Comparison of ENCODE assay signal across 1 cellular context in the genomic region with DNA sequence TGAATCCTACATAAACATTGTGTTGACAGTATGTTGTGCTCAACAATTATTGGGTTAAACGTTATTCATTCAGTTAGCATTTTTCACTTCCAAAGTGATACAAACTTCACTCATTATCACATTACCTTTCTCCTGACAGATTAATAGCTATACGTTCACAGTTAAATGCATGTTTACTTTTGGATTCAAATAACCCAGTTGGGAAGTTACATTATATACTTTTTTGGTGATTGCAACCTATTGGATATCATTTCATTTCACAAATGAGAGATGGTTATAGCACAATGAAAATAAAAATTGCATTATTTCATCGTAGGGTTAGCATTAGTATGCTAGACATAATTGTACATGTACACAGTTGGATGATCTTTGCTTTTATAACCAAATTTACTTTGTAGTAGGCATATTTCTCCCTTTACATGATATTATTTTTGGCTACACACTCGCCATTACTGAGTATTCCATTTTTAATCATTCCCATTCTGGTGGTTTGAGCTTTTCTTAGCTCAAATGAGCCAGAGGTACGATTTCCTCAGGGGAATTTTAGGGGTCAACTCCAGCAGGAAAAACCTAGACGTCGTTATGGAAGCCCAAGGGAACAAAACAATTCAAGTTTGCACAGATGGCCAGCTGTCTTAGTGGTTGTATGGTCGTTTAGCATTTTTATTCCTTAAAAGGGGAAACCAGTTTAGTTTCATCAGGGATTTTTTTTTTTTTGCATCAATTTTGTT.
TF ChIP-seq lines count a peak whose summit lies in the region.

No MANE protein-coding gene starts in this region.

TF ChIP-seq in WTC11, 78 proteins besides CTCF, POLR2A, EP300 and RAD21 (continued from another document):
- TF ChIP-seq, protein P1, sequence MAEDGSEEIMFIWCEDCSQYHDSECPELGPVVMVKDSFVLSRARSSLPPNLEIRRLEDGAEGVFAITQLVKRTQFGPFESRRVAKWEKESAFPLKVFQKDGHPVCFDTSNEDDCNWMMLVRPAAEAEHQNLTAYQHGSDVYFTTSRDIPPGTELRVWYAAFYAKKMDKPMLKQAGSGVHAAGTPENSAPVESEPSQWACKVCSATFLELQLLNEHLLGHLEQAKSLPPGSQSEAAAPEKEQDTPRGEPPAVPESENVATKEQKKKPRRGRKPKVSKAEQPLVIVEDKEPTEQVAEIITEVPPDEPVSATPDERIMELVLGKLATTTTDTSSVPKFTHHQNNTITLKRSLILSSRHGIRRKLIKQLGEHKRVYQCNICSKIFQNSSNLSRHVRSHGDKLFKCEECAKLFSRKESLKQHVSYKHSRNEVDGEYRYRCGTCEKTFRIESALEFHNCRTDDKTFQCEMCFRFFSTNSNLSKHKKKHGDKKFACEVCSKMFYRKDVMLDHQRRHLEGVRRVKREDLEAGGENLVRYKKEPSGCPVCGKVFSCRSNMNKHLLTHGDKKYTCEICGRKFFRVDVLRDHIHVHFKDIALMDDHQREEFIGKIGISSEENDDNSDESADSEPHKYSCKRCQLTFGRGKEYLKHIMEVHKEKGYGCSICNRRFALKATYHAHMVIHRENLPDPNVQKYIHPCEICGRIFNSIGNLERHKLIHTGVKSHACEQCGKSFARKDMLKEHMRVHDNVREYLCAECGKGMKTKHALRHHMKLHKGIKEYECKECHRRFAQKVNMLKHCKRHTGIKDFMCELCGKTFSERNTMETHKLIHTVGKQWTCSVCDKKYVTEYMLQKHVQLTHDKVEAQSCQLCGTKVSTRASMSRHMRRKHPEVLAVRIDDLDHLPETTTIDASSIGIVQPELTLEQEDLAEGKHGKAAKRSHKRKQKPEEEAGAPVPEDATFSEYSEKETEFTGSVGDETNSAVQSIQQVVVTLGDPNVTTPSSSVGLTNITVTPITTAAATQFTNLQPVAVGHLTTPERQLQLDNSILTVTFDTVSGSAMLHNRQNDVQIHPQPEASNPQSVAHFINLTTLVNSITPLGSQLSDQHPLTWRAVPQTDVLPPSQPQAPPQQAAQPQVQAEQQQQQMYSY (CRISPR knock-in tag; IDR thresholded peaks at IDR 0.05), result no peak
- no peak for TF ChIP-seq ZBTB21 (CRISPR knock-in tag; IDR thresholded peaks at IDR 0.05; ENCODE audit: borderline replicate concordance)
- TF ChIP-seq IRF2 (CRISPR knock-in tag; IDR thresholded peaks at IDR 0.05; ENCODE audit: borderline replicate concordance, low read depth), result no peak
- TF ChIP-seq ZNF232 (CRISPR knock-in tag; IDR thresholded peaks at IDR 0.05), result no peak
- TF ChIP-seq TEAD4 (CRISPR knock-in tag; IDR thresholded peaks at IDR 0.05), result no peak
- no peak for TF ChIP-seq ZMAT4 (CRISPR knock-in tag; IDR thresholded peaks at IDR 0.05)
- TF ChIP-seq PRRX2 (CRISPR knock-in tag; IDR thresholded peaks at IDR 0.05), result no peak
- TF ChIP-seq, protein P2, sequence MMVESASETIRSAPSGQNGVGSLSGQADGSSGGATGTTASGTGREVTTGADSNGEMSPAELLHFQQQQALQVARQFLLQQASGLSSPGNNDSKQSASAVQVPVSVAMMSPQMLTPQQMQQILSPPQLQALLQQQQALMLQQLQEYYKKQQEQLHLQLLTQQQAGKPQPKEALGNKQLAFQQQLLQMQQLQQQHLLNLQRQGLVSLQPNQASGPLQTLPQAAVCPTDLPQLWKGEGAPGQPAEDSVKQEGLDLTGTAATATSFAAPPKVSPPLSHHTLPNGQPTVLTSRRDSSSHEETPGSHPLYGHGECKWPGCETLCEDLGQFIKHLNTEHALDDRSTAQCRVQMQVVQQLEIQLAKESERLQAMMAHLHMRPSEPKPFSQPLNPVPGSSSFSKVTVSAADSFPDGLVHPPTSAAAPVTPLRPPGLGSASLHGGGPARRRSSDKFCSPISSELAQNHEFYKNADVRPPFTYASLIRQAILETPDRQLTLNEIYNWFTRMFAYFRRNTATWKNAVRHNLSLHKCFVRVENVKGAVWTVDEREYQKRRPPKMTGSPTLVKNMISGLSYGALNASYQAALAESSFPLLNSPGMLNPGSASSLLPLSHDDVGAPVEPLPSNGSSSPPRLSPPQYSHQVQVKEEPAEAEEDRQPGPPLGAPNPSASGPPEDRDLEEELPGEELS (CRISPR knock-in tag; IDR thresholded peaks at IDR 0.05), result no peak
- TF ChIP-seq RORB (CRISPR knock-in tag; IDR thresholded peaks at IDR 0.05), result no peak
- no peak for TF ChIP-seq NFYB (CRISPR knock-in tag; conservative IDR thresholded peaks at IDR 0.05; ENCODE audit: low read depth)
- no peak for TF ChIP-seq ETV6 (CRISPR knock-in tag; IDR thresholded peaks at IDR 0.05)
